ENCODE assay signal across 8 cellular contexts in the genomic region with DNA sequence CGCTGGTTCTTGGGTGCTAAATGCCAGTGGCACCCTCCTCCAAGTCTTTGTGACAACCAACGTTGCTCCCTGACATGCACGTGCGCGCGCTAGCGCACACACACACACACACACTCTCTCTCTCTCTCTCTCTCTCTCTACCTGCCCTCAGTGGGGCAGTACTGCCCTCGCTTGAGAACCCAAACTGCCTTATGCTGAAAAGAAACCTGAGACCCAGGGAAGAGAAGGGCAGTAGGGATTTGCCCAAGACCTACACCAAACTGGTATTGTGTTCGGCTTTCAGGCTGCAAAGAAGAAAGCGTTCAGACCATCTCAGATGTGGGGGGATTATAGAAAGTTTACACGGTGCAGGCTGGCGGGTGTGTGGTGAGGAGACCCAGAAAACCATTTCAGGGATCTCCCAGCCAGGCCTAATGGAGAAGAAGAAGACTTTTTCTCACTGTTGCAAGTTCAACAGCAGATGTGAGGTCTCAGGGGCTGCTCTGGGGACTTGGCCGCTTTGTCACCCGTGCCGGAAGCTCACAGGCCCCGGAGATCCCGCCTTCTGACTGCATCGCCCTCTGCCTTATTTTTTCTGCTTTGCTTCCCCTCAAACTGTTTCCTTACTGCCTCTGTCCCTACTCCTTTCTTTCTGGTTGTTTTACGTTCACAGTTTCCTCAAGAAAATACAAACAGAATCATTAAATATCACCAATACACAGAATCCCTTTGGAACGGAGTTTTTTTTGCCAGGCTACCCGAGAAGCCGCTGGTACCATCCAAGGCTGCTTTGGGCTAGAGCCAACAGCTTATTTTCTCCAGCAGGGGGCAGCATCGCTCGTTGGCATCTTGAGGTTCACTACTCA.
DNase-seq lines count a peak whose midpoint lies in the region; ATAC-seq and TF ChIP-seq lines count a peak whose summit lies in the region.

No MANE protein-coding gene starts in this region.

- TF ChIP-seq POLR2A in Peyer's patch (IDR thresholded peaks at IDR 0.05) = no peak

- intact Hi-C loops in tibial artery (cut with DNase I; ENCODE audit: low total_unique reads) = no loop called here

- H4K20me1 ChIP-seq in KMS-11 (ENCODE audit: insufficient read depth) = no peaks in the 10 kb centered on the region

- H3K79me2 ChIP-seq in KMS-11 (ENCODE audit: insufficient read depth, low read depth) (no peaks in the 10 kb centered on the region), parathyroid adenoma (no peaks in the 10 kb centered on the region)

- TF ChIP-seq CTCF in KMS-11 (conservative IDR thresholded peaks at IDR 0.05; ENCODE audit: low read depth, low read length) (peak; percentile 91), Peyer's patch (IDR thresholded peaks at IDR 0.05) (peak; percentile 56 to 89 (median 68)), parathyroid adenoma (IDR thresholded peaks at IDR 0.05) (peak; percentile 86), tibial artery (IDR thresholded peaks at IDR 0.05) (peak; percentile 32 to 48)

- H3K9me3 ChIP-seq in Peyer's patch (peaks cover 0 to 1% (median 0%) of the 10 kb centered on the region in 4 donors), parathyroid adenoma (ENCODE audit: control insufficient read depth, low read length) (no peaks in the 10 kb centered on the region), tibial artery (no peaks in the 10 kb centered on the region)

- DNase-seq in ELF-1 (ENCODE audit: low read depth, low spot score) (peak; percentile 83), Peyer's patch (peak; percentile 66 to 88 (median 73)), glomerular endothelial cell (ENCODE audit: extremely low read depth, low read depth, low spot score) (peak; percentile 47), tibial artery (peak in 1 of 2 donors; percentile 46)
- DNase-seq in activated T-helper 9 cell treated with anti-CD3 and anti-CD28 coated beads, Interleukin-2, amount 50 U/mL, for 16 hours (ENCODE audit: low read depth) = peak; percentile 62

- peak overlapping the region; percentile 70 for H3K9ac ChIP-seq in KMS-11
- no peak overlapping the region for H3K9ac ChIP-seq in parathyroid adenoma

- H3K4me2 ChIP-seq in KMS-11 (peak overlapping the region; percentile 52), parathyroid adenoma (ENCODE audit: low read length) (peak overlapping the region; percentile 55)

- no peak overlapping the region for H3K4me3 ChIP-seq in KMS-11 (IDR thresholded peaks at IDR 0.05; ENCODE audit: insufficient read depth, low read depth, low read length)
- peak overlapping the region; percentile 39 to 52 (median 50) for H3K4me3 ChIP-seq in Peyer's patch
- H3K4me3 ChIP-seq in parathyroid adenoma (ENCODE audit: low read depth, low read length) = peak overlapping the region; percentile 30
- peak overlapping the region; percentile 26 to 42 for H3K4me3 ChIP-seq in tibial artery

- H3K36me3 ChIP-seq in KMS-11 (ENCODE audit: insufficient read depth) (no peaks in the 10 kb centered on the region), Peyer's patch (no peaks in the 10 kb centered on the region), parathyroid adenoma (ENCODE audit: control insufficient read depth, insufficient read depth, low read length) (no peaks in the 10 kb centered on the region), tibial artery (no peaks in the 10 kb centered on the region)

- H3K4me1 ChIP-seq in KMS-11 (ENCODE audit: low read depth, poor library complexity, severe bottlenecking) (peaks cover 9% of the 10 kb centered on the region), Peyer's patch (peaks cover 0 to 9% (median 0%) of the 10 kb centered on the region in 4 donors), parathyroid adenoma (no peaks in the 10 kb centered on the region), tibial artery (peaks cover 0 to 21% (median 8%) of the 10 kb centered on the region in 4 donors)

- peak overlapping the region; percentile 92 for H2AFZ ChIP-seq in KMS-11 (ENCODE audit: low read depth)
- peak overlapping the region; percentile 71 for H2AFZ ChIP-seq in parathyroid adenoma

- H3K27ac ChIP-seq in KMS-11 (peak overlapping the region; percentile 76), Peyer's patch (peak overlapping the region in 3 of 4 donors; percentile 21 to 78 (median 49)), parathyroid adenoma (no peak overlapping the region), tibial artery (no peak overlapping the region)

- no peaks in the 10 kb centered on the region for H3K27me3 ChIP-seq in KMS-11 (ENCODE audit: insufficient read depth, low read depth)
- no peaks in the 10 kb centered on the region for H3K27me3 ChIP-seq in Peyer's patch
- H3K27me3 ChIP-seq in parathyroid adenoma (ENCODE audit: control insufficient read depth, insufficient read depth, low read length) = no peaks in the 10 kb centered on the region
- peaks cover 0 to 23% of the 10 kb centered on the region in 2 donors for H3K27me3 ChIP-seq in tibial artery

- ATAC-seq in GM21737 (IDR thresholded peaks at IDR 0.05; ENCODE audit: unreplicated experiment) = peak; percentile 77

Comparison
In these comparisons a context has a peak if more than half of its experiments do, and no peak if none do; other contexts are left out.
1. H3K27ac ChIP-seq: peak in KMS-11 (single experiment) and Peyer's patch (3 of 4); none in parathyroid adenoma (single experiment) and tibial artery (0 of 2).
2. CTCF ChIP-seq: peak in every context shown above with its lines; median percentile 91 in KMS-11; 86 in parathyroid adenoma; 68 in Peyer's patch; 40 in tibial artery.